Comparison of ENCODE assay signal across 18 cellular contexts in genomic region chrX:149383852-149384251, GRCh38.
A peak's percentile ranks its signal among the peaks of the same experiment; 100 is the strongest.
DNase-seq lines count a peak whose midpoint lies in the region; ATAC-seq, FAIRE-seq and TF ChIP-seq lines count a peak whose summit lies in the region.
"Had no signal": no experiment of that assay in that cellular context is flagged by ENCODE, and none has a peak within 500 bp of the region (broad histone marks: within the 10 kb centered on the region; RNA-seq: fewer than 3 reads in every experiment).

No MANE protein-coding gene starts in this region.

- no peak for ATAC-seq in A549
- ATAC-seq: CD8-positive, alpha-beta T cell; HCT116 had no signal

- DNase-seq in A549 (ENCODE audit: low read depth in 1 of 2, low spot score in 1 of 2) (no peak), GM19239 (ENCODE audit: insufficient read length, low spot score) (no peak), RCC 7860 (ENCODE audit: low spot score) (no peak), GOT3 (lab: John Stamatoyannopoulos, UW) (no peak), amygdala (lab: John Stamatoyannopoulos, UW) (no peak), NCI-H69 (lab: John Stamatoyannopoulos, UW) (no peak)
- DNase-seq: Caco-2; CD4-positive, CD25-positive, alpha-beta regulatory T cell; CD8-positive, alpha-beta T cell; DMS153; DND-41; GM23248; H9; HFFc6 had no signal

- no peak for TF ChIP-seq CTCF in A549 (IDR thresholded peaks at IDR 0.05)

- POLR2A ChIA-PET in A549 (lab: Yijun Ruan, JAX), result no interaction called here

- no peak overlapping the region for H3K4me2 ChIP-seq in A549
- H3K4me2 ChIP-seq: BLaER1 had no signal

- no peak overlapping the region for H3K4me3 ChIP-seq in A549
- H3K4me3 ChIP-seq: BLaER1, GM23248 had no signal

- peak; percentile 46 for FAIRE-seq in A549 (lab: Jason Lieb, UNC)
- peak; percentile 49 for FAIRE-seq in GM19239 (lab: Jason Lieb, UNC)
- peak; percentile 4 for FAIRE-seq in RCC 7860 (lab: Jason Lieb, UNC)
- FAIRE-seq in colon (lab: Jason Lieb, UNC), result peak; percentile 47

- H3K9me3 ChIP-seq in A549, result no peaks in the 10 kb centered on the region
- H3K9me3 ChIP-seq: Caco-2 had no signal

- no peak overlapping the region for H3K27ac ChIP-seq in A549
- H3K27ac ChIP-seq: BLaER1, C4-2B, GM23248 had no signal

- TF ChIP-seq RAD21 in A549 (conservative IDR thresholded peaks at IDR 0.05 in 1 of 2, IDR thresholded peaks at IDR 0.05 in 1 of 2), result no peak

- TF ChIP-seq EP300 in A549 (IDR thresholded peaks at IDR 0.05), result no peak

- CTCF ChIA-PET in A549 (lab: Yijun Ruan, JAX), result no interaction called here

- no peaks in the 10 kb centered on the region for H3K4me1 ChIP-seq in A549
- H3K4me1 ChIP-seq: BLaER1, Caco-2 had no signal

- TF ChIP-seq POLR2A in A549 (IDR thresholded peaks at IDR 0.05; ENCODE audit: low read length), result no peak

TF ChIP-seq in A549, 52 proteins besides CTCF, POLR2A, EP300 and RAD21:
- no peak for TF ChIP-seq PBX3 (IDR thresholded peaks at IDR 0.05)
- TF ChIP-seq HDAC2 (IDR thresholded peaks at IDR 0.05), result no peak
- no peak for TF ChIP-seq REST (IDR thresholded peaks at IDR 0.05)
- no peak for TF ChIP-seq ATOH8 (CRISPR knock-in tag; IDR thresholded peaks at IDR 0.05; ENCODE audit: low read depth)
- no peak for TF ChIP-seq USF2 (IDR thresholded peaks at IDR 0.05)
- TF ChIP-seq RNF2 (IDR thresholded peaks at IDR 0.05; ENCODE audit: borderline replicate concordance, low read depth), result no peak
- no peak for TF ChIP-seq FOSL2 (IDR thresholded peaks at IDR 0.05)
- no peak for TF ChIP-seq FOSL2 (CRISPR knock-in tag; IDR thresholded peaks at IDR 0.05)
- TF ChIP-seq EHF (CRISPR knock-in tag; IDR thresholded peaks at IDR 0.05), result no peak
- TF ChIP-seq MAX (IDR thresholded peaks at IDR 0.05), result no peak
- no peak for TF ChIP-seq HES2 (IDR thresholded peaks at IDR 0.05)
- TF ChIP-seq CBX2 (IDR thresholded peaks at IDR 0.05; ENCODE audit: borderline replicate concordance, low read depth), result no peak
- no peak for TF ChIP-seq RCOR1 (IDR thresholded peaks at IDR 0.05; ENCODE audit: low read depth, low read length)
- TF ChIP-seq HOXB13 (CRISPR knock-in tag; IDR thresholded peaks at IDR 0.05; ENCODE audit: low read depth), result no peak
- no peak for TF ChIP-seq MAZ (IDR thresholded peaks at IDR 0.05; ENCODE audit: borderline replicate concordance, low read depth, low read length)
- TF ChIP-seq MAFK (IDR thresholded peaks at IDR 0.05; ENCODE audit: partially characterized antibody), result no peak
- TF ChIP-seq NFE2L2 (conservative IDR thresholded peaks at IDR 0.05; ENCODE audit: low read length), result no peak
- TF ChIP-seq PHF8 (IDR thresholded peaks at IDR 0.05; ENCODE audit: borderline replicate concordance, low read depth), result no peak
- TF ChIP-seq ZNF302 (CRISPR knock-in tag; IDR thresholded peaks at IDR 0.05), result no peak
